Comparison of ENCODE assay signal across 13 cellular contexts in genomic region chr17:73297934-73298861, GRCh38.
DNase-seq lines count a peak whose midpoint lies in the region; ATAC-seq lines count a peak whose summit lies in the region.
"Had no signal": no experiment of that assay in that cellular context is flagged by ENCODE, and none has a peak within 500 bp of the region (broad histone marks: within the 10 kb centered on the region; RNA-seq: fewer than 3 reads in every experiment).

No MANE protein-coding gene starts in this region.

- no peaks in the 10 kb centered on the region for H3K36me3 ChIP-seq in mucosa of stomach (ENCODE audit: control insufficient read depth, insufficient read depth, low read length)

- peak; percentile 57 for DNase-seq in EH (ENCODE audit: low read depth)
- DNase-seq in astrocyte of the hippocampus (ENCODE audit: low read depth, low spot score), result peak; percentile 43
- DNase-seq in activated T-cell treated with anti-CD3 and anti-CD28 coated beads, Interleukin-2, amount 50 U/mL, for 24 hours, result no peak
- no peak for DNase-seq in head of caudate nucleus
- DNase-seq: activated naive CD4-positive, alpha-beta T cell treated with anti-CD3 and anti-CD28 coated beads for 36 hours; KG1; NCI-H526 treated with DMSO at 0.1 percent for 48 hours; small intestine had no signal

- ATAC-seq in HG02798 (IDR thresholded peaks at IDR 0.05; ENCODE audit: poor library complexity, unreplicated experiment) (peak; percentile 62), GM21447 (IDR thresholded peaks at IDR 0.05; ENCODE audit: unreplicated experiment) (no peak), HG03175 (IDR thresholded peaks at IDR 0.05; ENCODE audit: unreplicated experiment) (no peak)

- no peaks in the 10 kb centered on the region for H3K9me3 ChIP-seq in mucosa of stomach (ENCODE audit: control insufficient read depth, low read length)

- no peaks in the 10 kb centered on the region for H3K9me3 Mint-ChIP-seq in activated T-cell treated with anti-CD3 and anti-CD28 coated beads, Interleukin-2, amount 50 U/mL, for 24 hours
- H3K9me3 Mint-ChIP-seq: activated naive CD4-positive, alpha-beta T cell treated with anti-CD3 and anti-CD28 coated beads for 36 hours; stimulated activated naive CD8-positive, alpha-beta T cell treated with anti-CD3 and anti-CD28 coated beads, Interleukin-15, Interleukin-2, amounts not matched to agents 100 ng/mL and 50 ng/mL, for 24 hours had no signal

- intact Hi-C loops in head of caudate nucleus (cut with DNase I), result no loop called here

- H3K27ac Mint-ChIP-seq in activated T-cell treated with anti-CD3 and anti-CD28 coated beads, Interleukin-2, amount 50 U/mL, for 24 hours, result no peak overlapping the region
- H3K27ac Mint-ChIP-seq: activated naive CD4-positive, alpha-beta T cell treated with anti-CD3 and anti-CD28 coated beads for 36 hours; stimulated activated naive CD8-positive, alpha-beta T cell treated with anti-CD3 and anti-CD28 coated beads, Interleukin-15, Interleukin-2, amounts not matched to agents 100 ng/mL and 50 ng/mL, for 24 hours had no signal

- no peaks in the 10 kb centered on the region for H3K27me3 ChIP-seq in mucosa of stomach (ENCODE audit: control insufficient read depth, insufficient read depth, low read length)

- H3K4me3 Mint-ChIP-seq in activated T-cell treated with anti-CD3 and anti-CD28 coated beads, Interleukin-2, amount 50 U/mL, for 24 hours, result no peak overlapping the region
- H3K4me3 Mint-ChIP-seq: activated naive CD4-positive, alpha-beta T cell treated with anti-CD3 and anti-CD28 coated beads for 36 hours; stimulated activated naive CD8-positive, alpha-beta T cell treated with anti-CD3 and anti-CD28 coated beads, Interleukin-15, Interleukin-2, amounts not matched to agents 100 ng/mL and 50 ng/mL, for 24 hours had no signal

- H3K27me3 Mint-ChIP-seq in activated T-cell treated with anti-CD3 and anti-CD28 coated beads, Interleukin-2, amount 50 U/mL, for 24 hours, result peaks cover 3% of the 10 kb centered on the region
- H3K27me3 Mint-ChIP-seq: stimulated activated naive CD8-positive, alpha-beta T cell treated with anti-CD3 and anti-CD28 coated beads, Interleukin-15, Interleukin-2, amounts not matched to agents 100 ng/mL and 50 ng/mL, for 24 hours had no signal

- no peaks in the 10 kb centered on the region for H3K36me3 Mint-ChIP-seq in activated T-cell treated with anti-CD3 and anti-CD28 coated beads, Interleukin-2, amount 50 U/mL, for 24 hours (ENCODE audit: low read depth)

- no peak overlapping the region for H3K4me3 ChIP-seq in mucosa of stomach (ENCODE audit: low read length)

- H3K4me1 Mint-ChIP-seq in activated T-cell treated with anti-CD3 and anti-CD28 coated beads, Interleukin-2, amount 50 U/mL, for 24 hours (ENCODE audit: low read depth), result no peaks in the 10 kb centered on the region

- peaks cover 48% of the 10 kb centered on the region for H3K4me1 ChIP-seq in mucosa of stomach (ENCODE audit: control insufficient read depth, insufficient read depth, low read length)

- H3K9ac ChIP-seq in mucosa of stomach (ENCODE audit: low read length), result peak overlapping the region; percentile 12

Comparison
In these comparisons a context has a peak if more than half of its experiments do, and no peak if none do; other contexts are left out.
1. DNase-seq: peak in EH (single experiment) and astrocyte of the hippocampus (single experiment); none in activated T-cell treated with anti-CD3 and anti-CD28 coated beads, Interleukin-2, amount 50 U/mL, for 24 hours (single experiment) and head of caudate nucleus (0 of 42).